Comparison of ENCODE assay signal across 8 cellular contexts in the genomic region with DNA sequence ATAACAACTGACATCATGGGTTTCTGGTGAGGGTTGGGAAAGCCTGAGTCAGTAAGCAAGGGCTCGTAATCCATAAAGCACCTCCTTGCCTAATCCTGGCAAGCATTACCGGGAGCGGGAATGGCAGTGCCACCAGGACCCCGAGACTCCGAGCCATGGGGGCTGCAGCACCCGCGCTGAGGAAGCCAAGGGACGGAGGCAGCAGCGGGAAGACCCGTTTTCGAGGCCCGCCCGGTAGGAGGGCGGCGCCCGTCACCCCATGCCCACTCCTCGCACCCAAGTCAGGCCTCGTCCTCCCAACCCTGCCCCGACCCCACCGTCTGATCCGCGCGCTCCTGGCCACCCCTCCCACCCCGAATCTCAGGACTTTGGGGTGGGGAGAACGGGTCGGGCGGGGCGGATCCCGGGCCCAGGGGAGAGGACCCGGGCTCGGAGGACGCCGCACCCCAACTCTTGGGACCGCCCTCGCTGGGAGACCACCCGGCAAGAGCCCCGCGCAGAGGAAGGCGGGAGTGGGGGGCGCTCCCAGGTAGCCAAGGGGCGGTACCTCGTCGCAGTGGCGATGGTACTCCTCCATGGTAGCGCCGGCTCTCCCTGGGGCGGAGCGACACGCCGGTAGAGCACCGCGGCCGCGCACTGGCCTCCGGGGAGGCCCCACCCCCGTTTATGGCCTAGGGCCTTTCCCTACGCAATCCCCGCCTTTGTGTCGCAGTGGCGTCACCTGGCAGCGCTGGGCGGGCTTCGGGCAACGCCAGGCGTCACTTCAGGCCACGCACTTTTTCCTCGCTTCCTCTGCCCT. TPM values are rescaled to one million over a fixed set of nuclear protein-coding genes. Genes with fewer than 3 reads are reported as not detected.
DNase-seq lines count a peak whose midpoint lies in the region; ATAC-seq, FAIRE-seq and TF ChIP-seq lines count a peak whose summit lies in the region.

A gene with protein sequence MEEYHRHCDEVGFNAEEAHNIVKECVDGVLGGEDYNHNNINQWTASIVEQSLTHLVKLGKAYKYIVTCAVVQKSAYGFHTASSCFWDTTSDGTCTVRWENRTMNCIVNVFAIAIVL (minus strand): TSS at position 638 of the 799 bp plus-strand sequence. CDS start 61 bp downstream, at position 577.

- H3K4me3 ChIP-seq in dorsolateral prefrontal cortex (peak within 1 kb of the TSS; percentile 32 to 81 (median 67)), HepG2 (replicated peaks in 1 of 3; ENCODE audit: insufficient read depth in 1 of 3, low read depth in 2 of 3, low read length in 3 of 3) (peak within 1 kb of the TSS; percentile 62 to 71 (median 69))

- BruUV-seq in HepG2 (replicated peaks; lab: Mats Ljungman, UMichigan), result no TSS peak

- in situ Hi-C loops in HepG2 (cut with HindIII; ENCODE audit: extremely low pct_ligation_motif_present, low pct_unique_long_range_greater_than_20kb), result no loop called here

- H3K9ac ChIP-seq in HepG2 (ENCODE audit: insufficient read depth, low read depth, low read length), result peak within 1 kb of the TSS; percentile 63

- H3K27me3 ChIP-seq in dorsolateral prefrontal cortex, result peaks cover 0 to 56% (median 12%) of the 10 kb centered on the region in 45 donors
- no peaks in the 10 kb centered on the region for H3K27me3 ChIP-seq in HepG2 (ENCODE audit: control insufficient read depth in 1 of 2, insufficient read depth in 2 of 2, low read length in 2 of 2)

- no peaks in the 10 kb centered on the region for H4K20me1 ChIP-seq in HepG2 (ENCODE audit: insufficient read depth, low read length)

- H2AFZ ChIP-seq in HepG2 (ENCODE audit: low read length), result peak within 1 kb of the TSS; percentile 95

- ATAC-seq in GM19023 (IDR thresholded peaks at IDR 0.05; ENCODE audit: unreplicated experiment) (peak; percentile 99), HG03196 (IDR thresholded peaks at IDR 0.05; ENCODE audit: unreplicated experiment) (peak; percentile 100), HepG2 (peak; percentile 100)

- WGBS in HepG2 (ENCODE audit: low lambda C conversion rate), result 5% methylated on average over 4 of the region's 67 CpGs

- H3K36me3 ChIP-seq in HepG2 (replicated peaks in 1 of 2; ENCODE audit: control insufficient read depth in 1 of 2, insufficient read depth in 2 of 2, low read length in 2 of 2), result no peaks in the 10 kb centered on the region

- intact Hi-C loops in dorsolateral prefrontal cortex (cut with DNase I) (no loop called here), HepG2 (cut with micrococcal nuclease; ENCODE audit: unreplicated experiment) (no loop called here)

- no peak for TF ChIP-seq RAD21 in HepG2 (CRISPR knock-in tag; IDR thresholded peaks at IDR 0.05)

- TF ChIP-seq POLR2A in HepG2 (IDR thresholded peaks at IDR 0.05; ENCODE audit: insufficient read depth in 1 of 2, low read depth in 2 of 2, low read length in 2 of 2), result peak in 1 of 2 experiments; percentile 63; a peak in 3 of 4 replicates

- no peaks in the 10 kb centered on the region for H3K4me1 ChIP-seq in HepG2 (ENCODE audit: insufficient read depth, low read length)

- TF ChIP-seq CTCF in dorsolateral prefrontal cortex (IDR thresholded peaks at IDR 0.05 in 54 of 56, conservative IDR thresholded peaks at IDR 0.05 in 2 of 56; ENCODE audit: low read depth in 1 of 56, partially characterized antibody in 56 of 56) (peak in 3 of 56 donors; percentile 6 to 31 (median 17)), HepG2 (CRISPR knock-in tag; IDR thresholded peaks at IDR 0.05) (0 out of 2 replicates have a peak, but pooled peaks have one; percentile 8)

- CTCF ChIA-PET in HepG2 (lab: Yijun Ruan, JAX; ENCODE audit: low intra/inter-chr PET ratio, low total read pairs), result no interaction called here

- no peaks in the 10 kb centered on the region for H3K79me2 ChIP-seq in HepG2 (ENCODE audit: insufficient read depth, low read length)

- no peaks in the 10 kb centered on the region for H3K9me3 ChIP-seq in HepG2 (ENCODE audit: low read length)

- peak within 1 kb of the TSS; percentile 77 for H3K4me2 ChIP-seq in HepG2 (ENCODE audit: low read depth, low read length)

- peak within 1 kb of the TSS in 53 of 59 donors; percentile 25 to 90 (median 72) for H3K27ac ChIP-seq in dorsolateral prefrontal cortex
- H3K27ac ChIP-seq in HepG2 (ENCODE audit: extremely low read length, insufficient read depth, low read length), result no peak within 1 kb of the TSS

- POLR2A ChIA-PET in HepG2 (lab: Yijun Ruan, JAX), result no interaction called here

- peak; percentile 52 for FAIRE-seq in HepG2 (lab: Jason Lieb, UNC)

- TF ChIP-seq EP300 in HepG2 (IDR thresholded peaks at IDR 0.05; ENCODE audit: low read depth in 2 of 2, low read length in 2 of 2) (no peak), HepG2 (CRISPR knock-in tag; IDR thresholded peaks at IDR 0.05; ENCODE audit: borderline replicate concordance) (no peak)

- DNase-seq in AG08396 (ENCODE audit: low spot score) (peak; percentile 79), NCI-H510A treated with DMSO at 0.1 percent for 48 hours (lab: John Stamatoyannopoulos, UW) (peak; percentile 85), dorsolateral prefrontal cortex (peak; percentile 41 to 78 (median 68)), HepG2 (ENCODE audit: low spot score) (peak; percentile 56)
- DNase-seq in activated CD4-positive, alpha-beta T cell treated with anti-CD3 and anti-CD28 coated beads, Interleukin-2, amount 50 U/mL, for 48 hours, result peak; percentile 74 to 79
- peak; percentile 76 for DNase-seq in stimulated activated CD4-positive, alpha-beta T cell treated with anti-CD3 and anti-CD28 coated beads, Interleukin-4, amount 100 ng/mL, for 24 hours

TF ChIP-seq in HepG2, 621 proteins besides CTCF, POLR2A, EP300 and RAD21 (continues in another document):
- TF ChIP-seq REXO4 (CRISPR knock-in tag; IDR thresholded peaks at IDR 0.05; ENCODE audit: borderline replicate concordance) (no peak), ZNF343 (CRISPR knock-in tag; IDR thresholded peaks at IDR 0.05) (no peak), ETV6 (CRISPR knock-in tag; conservative IDR thresholded peaks at IDR 0.05) (no peak), NR2F2 (IDR thresholded peaks at IDR 0.05; ENCODE audit: borderline replicate concordance, low read depth) (no peak), TP53 (CRISPR knock-in tag; conservative IDR thresholded peaks at IDR 0.05) (no peak), ZNF710 (CRISPR knock-in tag; IDR thresholded peaks at IDR 0.05; ENCODE audit: borderline replicate concordance) (peak; percentile 53; the same call in 1 of the 2 replicates), PCBP2 (optimal IDR thresholded peaks at IDR 0.05; ENCODE audit: low read depth, low read length, poor library complexity, severe bottlenecking) (no peak)
- TF ChIP-seq, protein P1, sequence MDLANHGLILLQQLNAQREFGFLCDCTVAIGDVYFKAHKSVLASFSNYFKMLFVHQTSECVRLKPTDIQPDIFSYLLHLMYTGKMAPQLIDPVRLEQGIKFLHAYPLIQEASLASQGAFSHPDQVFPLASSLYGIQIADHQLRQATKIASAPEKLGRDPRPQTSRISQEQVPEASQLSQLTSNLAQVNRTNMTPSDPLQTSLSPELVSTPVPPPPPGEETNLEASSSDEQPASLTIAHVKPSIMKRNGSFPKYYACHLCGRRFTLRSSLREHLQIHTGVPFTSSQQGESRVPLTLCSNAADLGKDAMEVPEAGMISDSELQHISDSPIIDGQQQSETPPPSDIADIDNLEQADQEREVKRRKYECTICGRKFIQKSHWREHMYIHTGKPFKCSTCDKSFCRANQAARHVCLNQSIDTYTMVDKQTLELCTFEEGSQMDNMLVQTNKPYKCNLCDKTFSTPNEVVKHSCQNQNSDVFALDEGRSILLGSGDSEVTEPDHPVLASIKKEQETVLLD (CRISPR knock-in tag; IDR thresholded peaks at IDR 0.05; ENCODE audit: low read depth), result no peak

RNA-seq across cellular contexts. Expression of the gene that starts here (rescaled TPM):
- 10 to 100 TPM; 21.8 to 86.9 (median 58.5) TPM for total RNA-seq in dorsolateral prefrontal cortex
- 6.1 and 9.5 TPM in 2 replicates for total RNA-seq in HepG2 (2016; rRNA removed; fragmentation: Illumina TruSeq; extraction: Trizol)
- total RNA-seq in HepG2 (2016; cell fraction: cytosol; rRNA removed; fragmentation: Illumina TruSeq; extraction: Trizol; ENCODE audit: low read depth), result 1.5 and 1.8 TPM in 2 replicates
- 6.1 and 10.9 TPM in 2 replicates for total RNA-seq in HepG2 (2016; cell fraction: insoluble cytoplasmic fraction; rRNA removed; fragmentation: Illumina TruSeq; extraction: Trizol)
- total RNA-seq in HepG2 (2016; cell fraction: membrane; rRNA removed; fragmentation: Illumina TruSeq; extraction: Trizol), result 4.0 and 4.4 TPM in 2 replicates
- total RNA-seq in HepG2 (2016; cell fraction: nucleus; rRNA removed; fragmentation: Illumina TruSeq; extraction: Trizol), result 3.2 and 3.4 TPM in 2 replicates
- 5.4 TPM in 2 replicates for polyA plus RNA-seq in HepG2 (2011; rRNA removed)
- polyA plus RNA-seq in HepG2 (2011; cell fraction: cytosol; rRNA removed), result 2.0 and 3.9 TPM in 2 replicates
- 0.90 and 2.0 TPM in 2 replicates for polyA plus RNA-seq in HepG2 (2011; cell fraction: nucleus; rRNA removed)
- 7.0 and 9.2 TPM in 2 replicates for polyA plus RNA-seq in HepG2 (2012)
- polyA plus RNA-seq in HepG2 (2016; cell fraction: cytosol; fragmentation: Illumina TruSeq; extraction: Trizol; ENCODE audit: low read depth), result 1.6 and 2.3 TPM in 2 replicates
- 14.0 and 14.5 TPM in 2 replicates for polyA plus RNA-seq in HepG2 (2016; cell fraction: insoluble cytoplasmic fraction; fragmentation: Illumina TruSeq; extraction: Trizol; ENCODE audit: low read depth)
- polyA plus RNA-seq in HepG2 (2016; cell fraction: membrane; fragmentation: Illumina TruSeq; extraction: Trizol; ENCODE audit: low read depth), result 4.6 TPM in 2 replicates
- 6.3 and 6.6 TPM in 2 replicates for polyA plus RNA-seq in HepG2 (2016; cell fraction: nucleus; fragmentation: Illumina TruSeq; extraction: Trizol; ENCODE audit: insufficient read depth, low read depth)
- 1.7 and 12.3 TPM in 2 replicates for polyA minus RNA-seq in HepG2 (2011; rRNA and poly(A)+ RNA removed; ENCODE audit: low replicate concordance)
- polyA minus RNA-seq in HepG2 (2011; cell fraction: cytosol; rRNA and poly(A)+ RNA removed), result 2.4 and 3.0 TPM in 2 replicates
- 3.0 and 4.5 TPM in 2 replicates for polyA minus RNA-seq in HepG2 (2011; cell fraction: nucleus; rRNA and poly(A)+ RNA removed)
